In genomic region chr3:55555866-55556621, GRCh38 we compare ENCODE assay signal across 22 cellular contexts.
DNase-seq lines count a peak whose midpoint lies in the region; ATAC-seq and TF ChIP-seq lines count a peak whose summit lies in the region.
"Had no signal": no experiment of that assay in that cellular context is flagged by ENCODE, and none has a peak within 500 bp of the region (broad histone marks: within the 10 kb centered on the region; RNA-seq: fewer than 3 reads in every experiment).

No MANE protein-coding gene starts in this region.

- H3K36me3 ChIP-seq in cardiac muscle cell (no peaks in the 10 kb centered on the region), ovary (no peaks in the 10 kb centered on the region)
- H3K36me3 ChIP-seq: left ventricle myocardium inferior, thyroid gland had no signal

- peak overlapping the region; percentile 71 for H3K27ac ChIP-seq in cardiac muscle cell
- H3K27ac ChIP-seq in ovary: no peak overlapping the region
- H3K27ac ChIP-seq: body of pancreas, C4-2B, left ventricle myocardium inferior, thyroid gland had no signal

- peaks cover 4% of the 10 kb centered on the region for H3K9me3 Mint-ChIP-seq in type B pancreatic cell

- WGBS in ovary, 3 donors: 53 to 57% (median 55%) methylated on average over 7 of the region's 7 CpGs

- TF ChIP-seq POLR2A in erythroblast (IDR thresholded peaks at IDR 0.05; ENCODE audit: low read length) (no peak), ovary (IDR thresholded peaks at IDR 0.05) (no peak)

- no peaks in the 10 kb centered on the region for H3K27me3 Mint-ChIP-seq in type B pancreatic cell
- H3K27me3 Mint-ChIP-seq: activated naive CD8-positive, alpha-beta T cell treated with anti-CD3 and anti-CD28 coated beads for 36 hours had no signal

- no peak for TF ChIP-seq EP300 in ovary (IDR thresholded peaks at IDR 0.05)

- peaks cover 44% of the 10 kb centered on the region for H3K4me1 Mint-ChIP-seq in type B pancreatic cell (ENCODE audit: unreplicated experiment)
- H3K4me1 Mint-ChIP-seq: activated naive CD8-positive, alpha-beta T cell treated with anti-CD3 and anti-CD28 coated beads for 36 hours had no signal

- intact Hi-C loops in Right ventricle myocardium superior (cut with DNase I): no loop called here
- intact Hi-C loops in ovary (cut with DNase I): loop anchor here in 1 of 4 donors (10.0 kb wide), 1 partner anchor 189 kb away; no protein-coding TSS in a partner anchor

- TF ChIP-seq CTCF in cardiac muscle cell (IDR thresholded peaks at IDR 0.05; ENCODE audit: low read depth, low read length) (no peak), choroid plexus epithelial cell (conservative IDR thresholded peaks at IDR 0.05; ENCODE audit: low read depth, low read length) (no peak), ovary (IDR thresholded peaks at IDR 0.05) (no peak), type B pancreatic cell (conservative IDR thresholded peaks at IDR 0.05) (no peak)

- no peak for ATAC-seq in Right ventricle myocardium superior (ENCODE audit: poor library complexity)
- ATAC-seq: body of pancreas, GM12878 had no signal

- H3K36me3 Mint-ChIP-seq in type B pancreatic cell: no peaks in the 10 kb centered on the region
- H3K36me3 Mint-ChIP-seq: activated naive CD8-positive, alpha-beta T cell treated with anti-CD3 and anti-CD28 coated beads for 36 hours had no signal

- H3K4me3 ChIP-seq in cardiac muscle cell (no peak overlapping the region), choroid plexus epithelial cell (ENCODE audit: low read depth, low read length) (no peak overlapping the region), ovary (no peak overlapping the region)
- H3K4me3 ChIP-seq: body of pancreas, GM12878, left ventricle myocardium inferior, thyroid gland had no signal

- DNase-seq in cardiac muscle cell (ENCODE audit: low read depth in 1 of 2, low spot score in 1 of 2) (peak; percentile 13 to 25), Right ventricle myocardium superior (no peak), choroid plexus epithelial cell (ENCODE audit: low read depth) (peak; percentile 49), kidney tubule cell (ENCODE audit: low spot score) (peak; percentile 3), erythroblast (lab: John Stamatoyannopoulos, UW) (no peak), ovary (no peak), islet precursor cell (no peak), type B pancreatic cell (ENCODE audit: extremely low spot score, unreplicated experiment) (no peak)
- DNase-seq: activated naive CD8-positive, alpha-beta T cell treated with anti-CD3 and anti-CD28 coated beads for 36 hours; body of pancreas; cortex of kidney; hippocampal formation; left ventricle myocardium inferior; NCI-H1694 treated with DMSO at 0.1 percent for 48 hours; NCI-H446 treated with DMSO at 0.1 percent for 48 hours; NK-92 treated with Interleukin-12 subunit alpha and Interleukin-12 subunit beta, amount 100 ng/mL, for 24 hours; RPMI8226; stimulated activated CD4-positive, alpha-beta T cell treated with anti-CD3 and anti-CD28 coated beads, Interleukin-1b, Interleukin-23, amount 100 ng/mL, for 48 hours; stimulated activated naive CD4-positive, alpha-beta T cell treated with Interleukin-2 at 50 U/mL for 16 hours had no signal

- H3K9me3 ChIP-seq in cardiac muscle cell (ENCODE audit: low read depth) (no peaks in the 10 kb centered on the region), ovary (no peaks in the 10 kb centered on the region)
- H3K9me3 ChIP-seq: body of pancreas, left ventricle myocardium inferior, thyroid gland had no signal

- no peak overlapping the region for H3K4me3 Mint-ChIP-seq in type B pancreatic cell
- H3K4me3 Mint-ChIP-seq: activated naive CD8-positive, alpha-beta T cell treated with anti-CD3 and anti-CD28 coated beads for 36 hours had no signal

- no peak overlapping the region for H3K27ac Mint-ChIP-seq in type B pancreatic cell
- H3K27ac Mint-ChIP-seq: activated naive CD8-positive, alpha-beta T cell treated with anti-CD3 and anti-CD28 coated beads for 36 hours had no signal

- no peaks in the 10 kb centered on the region for H3K27me3 ChIP-seq in cardiac muscle cell
- no peaks in the 10 kb centered on the region for H3K27me3 ChIP-seq in ovary
- H3K27me3 ChIP-seq: body of pancreas, thyroid gland had no signal

- peaks cover 34% of the 10 kb centered on the region for H3K4me1 ChIP-seq in cardiac muscle cell (ENCODE audit: low read depth)
- H3K4me1 ChIP-seq in ovary (ENCODE audit: insufficient read depth): peaks cover 4% of the 10 kb centered on the region
- H3K4me1 ChIP-seq: body of pancreas, thyroid gland had no signal

Comparison
In these comparisons a context has a peak if more than half of its experiments do, and no peak if none do; other contexts are left out.
1. DNase-seq: peak in cardiac muscle cell (2 of 2), choroid plexus epithelial cell (single experiment) and kidney tubule cell (single experiment); none in Right ventricle myocardium superior (single experiment), erythroblast (0 of 2), ovary (0 of 5), islet precursor cell (single experiment) and type B pancreatic cell (single experiment).